2 cellular contexts compared by ENCODE assay signal in the genomic region with DNA sequence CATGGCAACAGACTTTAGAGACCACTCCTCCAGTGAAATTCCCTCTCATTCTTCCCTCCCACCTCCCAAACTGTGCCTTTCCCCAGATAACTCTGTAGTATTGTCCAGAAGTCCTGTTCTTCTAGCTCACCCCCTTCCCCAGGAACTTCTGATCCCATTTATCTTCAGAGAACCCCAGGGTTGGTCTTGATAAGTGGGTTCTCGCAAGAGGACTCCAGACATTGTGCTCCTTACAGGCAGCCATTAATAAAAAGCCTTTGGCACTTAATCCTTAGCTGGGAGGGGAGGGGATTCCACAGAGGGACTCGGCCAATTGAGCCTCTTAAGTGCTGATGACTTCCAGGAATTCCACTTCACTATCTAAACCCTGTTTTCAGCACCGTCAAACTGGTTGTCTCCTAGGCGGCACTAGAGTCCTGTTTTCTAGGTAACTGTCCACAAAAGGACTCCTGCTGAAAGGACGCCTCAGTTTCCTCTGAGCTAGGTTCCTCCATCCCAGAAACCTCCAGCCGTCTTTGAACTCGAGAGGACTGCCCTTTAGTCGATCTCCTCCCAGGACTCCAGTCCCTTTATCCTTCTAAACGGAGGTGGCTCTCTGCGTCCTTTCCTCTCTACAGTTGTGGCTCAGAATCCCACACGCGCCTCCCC.
TF ChIP-seq lines count a peak whose summit lies in the region.

No MANE protein-coding gene starts in this region.

TF ChIP-seq in SK-N-SH, 30 proteins besides CTCF, POLR2A, EP300 and RAD21 (continued from another document):
- TF ChIP-seq NRF1 (IDR thresholded peaks at IDR 0.05; ENCODE audit: low read depth, low read length) = no peak
- no peak for TF ChIP-seq NFIC (IDR thresholded peaks at IDR 0.05; ENCODE audit: borderline replicate concordance)
- TF ChIP-seq, protein P1, sequence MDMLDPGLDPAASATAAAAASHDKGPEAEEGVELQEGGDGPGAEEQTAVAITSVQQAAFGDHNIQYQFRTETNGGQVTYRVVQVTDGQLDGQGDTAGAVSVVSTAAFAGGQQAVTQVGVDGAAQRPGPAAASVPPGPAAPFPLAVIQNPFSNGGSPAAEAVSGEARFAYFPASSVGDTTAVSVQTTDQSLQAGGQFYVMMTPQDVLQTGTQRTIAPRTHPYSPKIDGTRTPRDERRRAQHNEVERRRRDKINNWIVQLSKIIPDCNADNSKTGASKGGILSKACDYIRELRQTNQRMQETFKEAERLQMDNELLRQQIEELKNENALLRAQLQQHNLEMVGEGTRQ (IDR thresholded peaks at IDR 0.05; ENCODE audit: borderline replicate concordance, low read depth, low read length) = no peak
- no peak for TF ChIP-seq TCF12 (IDR thresholded peaks at IDR 0.05)
- TF ChIP-seq EZH2phosphoT487 (IDR thresholded peaks at IDR 0.05; ENCODE audit: borderline replicate concordance, low read depth) = no peak
- no peak for TF ChIP-seq MEF2A (IDR thresholded peaks at IDR 0.05; ENCODE audit: borderline replicate concordance, low read depth)
- TF ChIP-seq, protein P2, sequence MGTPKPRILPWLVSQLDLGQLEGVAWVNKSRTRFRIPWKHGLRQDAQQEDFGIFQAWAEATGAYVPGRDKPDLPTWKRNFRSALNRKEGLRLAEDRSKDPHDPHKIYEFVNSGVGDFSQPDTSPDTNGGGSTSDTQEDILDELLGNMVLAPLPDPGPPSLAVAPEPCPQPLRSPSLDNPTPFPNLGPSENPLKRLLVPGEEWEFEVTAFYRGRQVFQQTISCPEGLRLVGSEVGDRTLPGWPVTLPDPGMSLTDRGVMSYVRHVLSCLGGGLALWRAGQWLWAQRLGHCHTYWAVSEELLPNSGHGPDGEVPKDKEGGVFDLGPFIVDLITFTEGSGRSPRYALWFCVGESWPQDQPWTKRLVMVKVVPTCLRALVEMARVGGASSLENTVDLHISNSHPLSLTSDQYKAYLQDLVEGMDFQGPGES (IDR thresholded peaks at IDR 0.05; ENCODE audit: low read depth, low read length) = no peak
- TF ChIP-seq, protein P3, sequence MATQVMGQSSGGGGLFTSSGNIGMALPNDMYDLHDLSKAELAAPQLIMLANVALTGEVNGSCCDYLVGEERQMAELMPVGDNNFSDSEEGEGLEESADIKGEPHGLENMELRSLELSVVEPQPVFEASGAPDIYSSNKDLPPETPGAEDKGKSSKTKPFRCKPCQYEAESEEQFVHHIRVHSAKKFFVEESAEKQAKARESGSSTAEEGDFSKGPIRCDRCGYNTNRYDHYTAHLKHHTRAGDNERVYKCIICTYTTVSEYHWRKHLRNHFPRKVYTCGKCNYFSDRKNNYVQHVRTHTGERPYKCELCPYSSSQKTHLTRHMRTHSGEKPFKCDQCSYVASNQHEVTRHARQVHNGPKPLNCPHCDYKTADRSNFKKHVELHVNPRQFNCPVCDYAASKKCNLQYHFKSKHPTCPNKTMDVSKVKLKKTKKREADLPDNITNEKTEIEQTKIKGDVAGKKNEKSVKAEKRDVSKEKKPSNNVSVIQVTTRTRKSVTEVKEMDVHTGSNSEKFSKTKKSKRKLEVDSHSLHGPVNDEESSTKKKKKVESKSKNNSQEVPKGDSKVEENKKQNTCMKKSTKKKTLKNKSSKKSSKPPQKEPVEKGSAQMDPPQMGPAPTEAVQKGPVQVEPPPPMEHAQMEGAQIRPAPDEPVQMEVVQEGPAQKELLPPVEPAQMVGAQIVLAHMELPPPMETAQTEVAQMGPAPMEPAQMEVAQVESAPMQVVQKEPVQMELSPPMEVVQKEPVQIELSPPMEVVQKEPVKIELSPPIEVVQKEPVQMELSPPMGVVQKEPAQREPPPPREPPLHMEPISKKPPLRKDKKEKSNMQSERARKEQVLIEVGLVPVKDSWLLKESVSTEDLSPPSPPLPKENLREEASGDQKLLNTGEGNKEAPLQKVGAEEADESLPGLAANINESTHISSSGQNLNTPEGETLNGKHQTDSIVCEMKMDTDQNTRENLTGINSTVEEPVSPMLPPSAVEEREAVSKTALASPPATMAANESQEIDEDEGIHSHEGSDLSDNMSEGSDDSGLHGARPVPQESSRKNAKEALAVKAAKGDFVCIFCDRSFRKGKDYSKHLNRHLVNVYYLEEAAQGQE (IDR thresholded peaks at IDR 0.05; ENCODE audit: low read depth, low read length) = no peak
- TF ChIP-seq TEAD4 (IDR thresholded peaks at IDR 0.05; ENCODE audit: borderline replicate concordance, insufficient read depth) = no peak
- no peak for TF ChIP-seq ZBTB33 (IDR thresholded peaks at IDR 0.05; ENCODE audit: borderline replicate concordance, low read depth)
TF ChIP-seq in SK-N-SH: peak in this region for 0.

TF ChIP-seq in SK-N-SH treated with all-trans-retinoic acid at 6 μM for 48 hours, 23 proteins besides CTCF, POLR2A, EP300 and RAD21 (continued from another document):
- no peak for TF ChIP-seq TSHZ2 (CRISPR knock-in tag; IDR thresholded peaks at IDR 0.05)
- TF ChIP-seq, protein P4, sequence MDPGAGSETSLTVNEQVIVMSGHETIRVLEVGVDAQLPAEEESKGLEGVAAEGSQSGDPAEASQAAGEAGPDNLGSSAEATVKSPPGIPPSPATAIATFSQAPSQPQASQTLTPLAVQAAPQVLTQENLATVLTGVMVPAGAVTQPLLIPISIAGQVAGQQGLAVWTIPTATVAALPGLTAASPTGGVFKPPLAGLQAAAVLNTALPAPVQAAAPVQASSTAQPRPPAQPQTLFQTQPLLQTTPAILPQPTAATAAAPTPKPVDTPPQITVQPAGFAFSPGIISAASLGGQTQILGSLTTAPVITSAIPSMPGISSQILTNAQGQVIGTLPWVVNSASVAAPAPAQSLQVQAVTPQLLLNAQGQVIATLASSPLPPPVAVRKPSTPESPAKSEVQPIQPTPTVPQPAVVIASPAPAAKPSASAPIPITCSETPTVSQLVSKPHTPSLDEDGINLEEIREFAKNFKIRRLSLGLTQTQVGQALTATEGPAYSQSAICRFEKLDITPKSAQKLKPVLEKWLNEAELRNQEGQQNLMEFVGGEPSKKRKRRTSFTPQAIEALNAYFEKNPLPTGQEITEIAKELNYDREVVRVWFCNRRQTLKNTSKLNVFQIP (CRISPR knock-in tag; IDR thresholded peaks at IDR 0.05; ENCODE audit: borderline replicate concordance, low read depth) = no peak
- no peak for TF ChIP-seq ZNF565 (CRISPR knock-in tag; conservative IDR thresholded peaks at IDR 0.05; ENCODE audit: low read depth)
- no peak for TF ChIP-seq ARNTL (CRISPR knock-in tag; IDR thresholded peaks at IDR 0.05; ENCODE audit: borderline replicate concordance, low read depth)
- no peak for TF ChIP-seq CSRNP3 (CRISPR knock-in tag; IDR thresholded peaks at IDR 0.05)
- TF ChIP-seq SNAI2 (CRISPR knock-in tag; IDR thresholded peaks at IDR 0.05) = no peak
- no peak for TF ChIP-seq BACH2 (CRISPR knock-in tag; IDR thresholded peaks at IDR 0.05; ENCODE audit: borderline replicate concordance)
